8 cellular contexts compared by ENCODE assay signal in the genomic region with DNA sequence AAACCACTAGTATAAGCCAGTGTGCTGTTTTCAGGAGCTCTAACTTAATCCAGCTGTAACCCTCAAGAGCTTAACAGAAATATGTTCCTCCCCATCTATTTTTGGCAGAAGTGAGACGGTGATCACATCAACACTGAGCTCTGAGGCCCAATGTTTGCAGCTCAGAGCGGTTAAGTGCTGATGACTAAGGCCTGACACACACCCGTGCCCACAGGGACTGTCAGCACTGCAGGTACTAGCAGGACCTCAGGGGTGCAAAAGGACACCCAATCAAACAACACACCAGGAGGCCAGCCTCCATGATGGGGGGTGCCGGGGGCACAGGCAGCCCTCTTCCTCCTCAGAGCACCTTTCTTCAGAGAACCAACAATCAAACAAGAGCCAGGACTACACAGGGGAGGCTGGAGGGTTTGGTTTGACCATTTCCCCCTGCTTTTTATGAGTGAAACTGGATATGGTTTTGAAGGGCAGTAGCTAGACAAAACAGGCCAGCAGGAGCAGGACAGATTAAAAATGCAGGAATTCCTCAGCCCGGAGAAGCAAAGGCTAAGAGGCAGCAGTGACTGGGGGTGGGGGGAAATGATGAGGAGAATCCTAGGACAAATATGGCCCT.
A peak's percentile ranks its signal among the peaks of the same experiment; 100 is the strongest.
DNase-seq lines count a peak whose midpoint lies in the region; ATAC-seq lines count a peak whose summit lies in the region.

No MANE protein-coding gene starts in this region.

- no peak overlapping the region for H3K4me3 ChIP-seq in esophagus (ENCODE audit: low read depth in 1 of 2, low read length in 2 of 2)
- H3K4me3 ChIP-seq in stomach smooth muscle (ENCODE audit: low read length in 2 of 2) = peak overlapping the region in 1 of 2 donors; percentile 35

- no peaks in the 10 kb centered on the region for H3K36me3 Mint-ChIP-seq in natural killer cell treated with Interleukin-12 subunit alpha and Interleukin-12 subunit beta and Interleukin-15 and Interleukin-18, amount 100 ng/mL, for 72 hours

- peak overlapping the region; percentile 94 to 95 for H3K27ac Mint-ChIP-seq in natural killer cell treated with Interleukin-12 subunit alpha and Interleukin-12 subunit beta and Interleukin-15 and Interleukin-18, amount 100 ng/mL, for 72 hours

- H3K36me3 ChIP-seq in esophagus (ENCODE audit: control insufficient read depth in 2 of 2, insufficient read depth in 2 of 2, low read length in 1 of 2) (no peaks in the 10 kb centered on the region), stomach smooth muscle (ENCODE audit: control insufficient read depth in 2 of 2, insufficient read depth in 2 of 2, low read length in 2 of 2) (no peaks in the 10 kb centered on the region)

- no peak overlapping the region for H3K9ac ChIP-seq in stomach smooth muscle (ENCODE audit: low read length in 2 of 2)

- peak; percentile 68 for ATAC-seq in HG02973 (IDR thresholded peaks at IDR 0.05; ENCODE audit: unreplicated experiment)
- peak; percentile 97 to 99 for ATAC-seq in natural killer cell treated with Interleukin-12 subunit alpha and Interleukin-12 subunit beta and Interleukin-15 and Interleukin-18, amount 100 ng/mL, for 72 hours

- H3K27ac ChIP-seq in esophagus (ENCODE audit: low read depth in 2 of 2, low read length in 1 of 2) = peak overlapping the region; percentile 79 to 86
- H3K27ac ChIP-seq in stomach smooth muscle (ENCODE audit: low read length) = peak overlapping the region; percentile 62

- H3K27me3 ChIP-seq in esophagus (ENCODE audit: control insufficient read depth in 1 of 2, insufficient read depth in 2 of 2, low read length in 2 of 2) = no peaks in the 10 kb centered on the region
- H3K27me3 ChIP-seq in stomach smooth muscle (ENCODE audit: control insufficient read depth in 1 of 2, insufficient read depth in 2 of 2, low read length in 2 of 2) = no peaks in the 10 kb centered on the region

- DNase-seq in NCI-H2029 (lab: John Stamatoyannopoulos, UW) (peak; percentile 36), NCI-H2029 treated with DMSO at 0.1 percent for 48 hours (lab: John Stamatoyannopoulos, UW) (no peak), NOMO-1 (lab: John Stamatoyannopoulos, UW; ENCODE audit: unreplicated experiment in 2 of 2) (peak; percentile 85 to 89)
- DNase-seq in activated CD8-positive, alpha-beta memory T cell treated with anti-CD3 and anti-CD28 coated beads, Interleukin-2, amount 50 U/mL, for 48 hours = peak; percentile 84
- DNase-seq in natural killer cell treated with Interleukin-12 subunit alpha and Interleukin-12 subunit beta and Interleukin-15 and Interleukin-18, amount 100 ng/mL, for 72 hours (ENCODE audit: low spot score) = peak; percentile 83

- peak overlapping the region; percentile 81 for H3K4me3 Mint-ChIP-seq in natural killer cell treated with Interleukin-12 subunit alpha and Interleukin-12 subunit beta and Interleukin-15 and Interleukin-18, amount 100 ng/mL, for 72 hours

- no peaks in the 10 kb centered on the region for H3K9me3 Mint-ChIP-seq in natural killer cell treated with Interleukin-12 subunit alpha and Interleukin-12 subunit beta and Interleukin-15 and Interleukin-18, amount 100 ng/mL, for 72 hours

- 12 to 37% methylated on average over 5 of the region's 5 CpGs for WGBS in esophagus, 2 donors

- H3K9me3 ChIP-seq in esophagus (ENCODE audit: control insufficient read depth in 2 of 2, insufficient read depth in 1 of 2, low read depth in 1 of 2, low read length in 1 of 2) (no peaks in the 10 kb centered on the region), stomach smooth muscle (ENCODE audit: control insufficient read depth in 2 of 2, low read length in 2 of 2) (no peaks in the 10 kb centered on the region)

- H3K4me1 ChIP-seq in esophagus (ENCODE audit: control insufficient read depth in 2 of 2, insufficient read depth in 2 of 2, low read length in 1 of 2) (peaks cover 11 to 13% of the 10 kb centered on the region in 2 donors), stomach smooth muscle (ENCODE audit: control insufficient read depth, insufficient read depth, low read length) (peaks cover 50% of the 10 kb centered on the region)

- no peaks in the 10 kb centered on the region for H3K27me3 Mint-ChIP-seq in natural killer cell treated with Interleukin-12 subunit alpha and Interleukin-12 subunit beta and Interleukin-15 and Interleukin-18, amount 100 ng/mL, for 72 hours

- peaks cover 68 to 73% of the 10 kb centered on the region in 2 donors for H3K4me1 Mint-ChIP-seq in natural killer cell treated with Interleukin-12 subunit alpha and Interleukin-12 subunit beta and Interleukin-15 and Interleukin-18, amount 100 ng/mL, for 72 hours (ENCODE audit: low read depth in 2 of 2)
